Comparison of ENCODE assay signal across 1 cellular context in the genomic region with DNA sequence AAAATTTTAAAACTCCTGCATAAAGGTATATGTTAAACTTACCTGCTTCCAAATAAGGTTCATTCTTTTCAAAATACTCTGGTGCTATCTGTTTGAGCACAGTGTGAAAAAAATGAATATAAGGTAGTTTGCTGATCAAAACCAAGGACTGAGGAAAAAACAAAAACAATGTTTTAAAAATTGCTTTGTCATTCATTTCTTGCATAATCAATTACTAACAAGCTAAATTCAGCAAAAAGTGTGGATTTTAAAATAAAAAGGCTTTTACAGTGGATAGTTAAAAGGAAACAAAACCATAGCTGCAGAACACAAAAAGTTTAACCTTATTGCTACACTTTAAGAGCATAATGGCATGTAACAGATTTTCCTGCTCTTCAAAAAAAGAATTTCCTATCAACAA.
TF ChIP-seq lines count a peak whose summit lies in the region.

No MANE protein-coding gene starts in this region.

TF ChIP-seq in GM23338, 12 proteins besides CTCF, POLR2A, EP300 and RAD21 (continued from another document):
- TF ChIP-seq ZNF114 (CRISPR knock-in tag; IDR thresholded peaks at IDR 0.05) (no peak), EZH2 (IDR thresholded peaks at IDR 0.05; ENCODE audit: low read depth, unreplicated experiment) (no peak), NANOG (IDR thresholded peaks at IDR 0.05; ENCODE audit: borderline replicate concordance) (no peak), JUNB (IDR thresholded peaks at IDR 0.05; ENCODE audit: unreplicated experiment) (no peak)
- TF ChIP-seq, protein P1, sequence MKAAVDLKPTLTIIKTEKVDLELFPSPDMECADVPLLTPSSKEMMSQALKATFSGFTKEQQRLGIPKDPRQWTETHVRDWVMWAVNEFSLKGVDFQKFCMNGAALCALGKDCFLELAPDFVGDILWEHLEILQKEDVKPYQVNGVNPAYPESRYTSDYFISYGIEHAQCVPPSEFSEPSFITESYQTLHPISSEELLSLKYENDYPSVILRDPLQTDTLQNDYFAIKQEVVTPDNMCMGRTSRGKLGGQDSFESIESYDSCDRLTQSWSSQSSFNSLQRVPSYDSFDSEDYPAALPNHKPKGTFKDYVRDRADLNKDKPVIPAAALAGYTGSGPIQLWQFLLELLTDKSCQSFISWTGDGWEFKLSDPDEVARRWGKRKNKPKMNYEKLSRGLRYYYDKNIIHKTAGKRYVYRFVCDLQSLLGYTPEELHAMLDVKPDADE (IDR thresholded peaks at IDR 0.05) = no peak
